12 cellular contexts compared by ENCODE assay signal in genomic region chr3:16140116-16140893, GRCh38. TPM values are rescaled to one million over a fixed set of nuclear protein-coding genes. Genes with fewer than 3 reads are reported as not detected.
DNase-seq lines count a peak whose midpoint lies in the region; ATAC-seq and TF ChIP-seq lines count a peak whose summit lies in the region.
"Had no signal": no experiment of that assay in that cellular context is flagged by ENCODE, and none has a peak within 500 bp of the region (broad histone marks: within the 10 kb centered on the region; RNA-seq: fewer than 3 reads in every experiment).

No MANE protein-coding gene starts in this region.

- ATAC-seq in HG02938 (IDR thresholded peaks at IDR 0.05; ENCODE audit: unreplicated experiment), result no peak
- ATAC-seq: natural killer cell treated with Interleukin-12 subunit alpha and Interleukin-12 subunit beta and Interleukin-15 and Interleukin-18, amount 100 ng/mL, for 72 hours had no signal

- in situ Hi-C loops in GM23248 (cut with MboI), result no loop called here

- no peaks in the 10 kb centered on the region for H4K20me1 ChIP-seq in GM23248 (ENCODE audit: insufficient read depth)
- H4K20me1 ChIP-seq in hepatocyte (ENCODE audit: insufficient read depth, poor library complexity, severe bottlenecking), result no peaks in the 10 kb centered on the region

- H2AFZ ChIP-seq in GM23248, result peak overlapping the region; percentile 68
- H2AFZ ChIP-seq in hepatocyte, result no peak overlapping the region

- H3K4me3 ChIP-seq in GM23248 (no peak overlapping the region), hepatocyte (no peak overlapping the region), stomach (no peak overlapping the region), H7 (ENCODE audit: insufficient read depth, low read depth, low read length) (no peak overlapping the region)

- H3K27ac ChIP-seq in GM23248 (peak overlapping the region; percentile 76), caudate nucleus (ENCODE audit: low read depth, low read length) (peak overlapping the region; percentile 50), hepatocyte (no peak overlapping the region), stomach (peak overlapping the region; percentile 9 to 77 (median 66))

- H3K9me3 ChIP-seq in GM23248 (ENCODE audit: low read depth), result no peaks in the 10 kb centered on the region
- no peaks in the 10 kb centered on the region for H3K9me3 ChIP-seq in hepatocyte (ENCODE audit: low read depth)
- H3K9me3 ChIP-seq in stomach, result peaks cover 0 to 19% (median 4%) of the 10 kb centered on the region in 4 donors

- DNase-seq in GM23248, result peak; percentile 76
- DNase-seq in caudate nucleus (lab: John Stamatoyannopoulos, UW), result peak in 2 of 61 donors; percentile 23 to 48
- DNase-seq in hepatocyte (ENCODE audit: low spot score), result peak; percentile 21
- no peak for DNase-seq in stomach
- no peak for DNase-seq in central memory CD4-positive, alpha-beta T cell
- no peak for DNase-seq in H7
- no peak for DNase-seq in NCI-H1930 (lab: John Stamatoyannopoulos, UW)
- DNase-seq: Calu3; effector CD8-positive, alpha-beta T cell; NCI-H510A had no signal

- no peak for TF ChIP-seq EP300 in stomach (IDR thresholded peaks at IDR 0.05)

- H3K36me3 ChIP-seq in GM23248 (ENCODE audit: low read depth) (no peaks in the 10 kb centered on the region), hepatocyte (replicated peaks; ENCODE audit: insufficient read depth, low read depth) (no peaks in the 10 kb centered on the region), stomach (no peaks in the 10 kb centered on the region), H7 (replicated peaks; ENCODE audit: control insufficient read depth, insufficient read depth, low read length) (no peaks in the 10 kb centered on the region)

- intact Hi-C loops in stomach (cut with DNase I; ENCODE audit: low total_unique reads), result no loop called here

- TF ChIP-seq POLR2A in stomach (IDR thresholded peaks at IDR 0.05), result no peak

- no peak for TF ChIP-seq CTCF in hepatocyte (IDR thresholded peaks at IDR 0.05; ENCODE audit: poor library complexity)
- TF ChIP-seq CTCF in stomach (IDR thresholded peaks at IDR 0.05), result no peak

- H3F3A ChIP-seq in GM23248 (ENCODE audit: insufficient read depth), result peaks cover 30% of the 10 kb centered on the region

- H3K79me2 ChIP-seq in GM23248 (ENCODE audit: insufficient read depth), result no peaks in the 10 kb centered on the region
- H3K79me2 ChIP-seq in hepatocyte, result no peaks in the 10 kb centered on the region

- WGBS in GM23248 (ENCODE audit: low coverage in 1 of 2, low lambda C conversion rate in 2 of 2, missing lambda C conversion rate in 2 of 2), 2 experiments, result 23 to 32% methylated on average over 6 of the region's 6 CpGs
- 77% methylated on average over 6 of the region's 6 CpGs for WGBS in hepatocyte (ENCODE audit: low lambda C conversion rate, missing lambda C conversion rate)
- 73 to 75% (median 75%) methylated on average over 6 of the region's 6 CpGs for WGBS in stomach, 5 donors

- H3K4me1 ChIP-seq in GM23248 (ENCODE audit: insufficient read depth) (peaks cover 32% of the 10 kb centered on the region), hepatocyte (ENCODE audit: insufficient read depth) (no peaks in the 10 kb centered on the region), stomach (no peaks in the 10 kb centered on the region)

- peak overlapping the region; percentile 54 for H3K9ac ChIP-seq in GM23248

- H3K4me2 ChIP-seq in GM23248 (ENCODE audit: unreplicated experiment) (peak overlapping the region; percentile 50), hepatocyte (no peak overlapping the region)

- no peaks in the 10 kb centered on the region for H3K27me3 ChIP-seq in GM23248 (replicated peaks; ENCODE audit: insufficient read depth)
- H3K27me3 ChIP-seq in hepatocyte, result no peaks in the 10 kb centered on the region
- H3K27me3 ChIP-seq in stomach, result no peaks in the 10 kb centered on the region
- peaks cover 44% of the 10 kb centered on the region; the same call in 1 of the 2 replicates for H3K27me3 ChIP-seq in H7 (ENCODE audit: control insufficient read depth, insufficient read depth, low read length)

- H3K9me2 ChIP-seq in GM23248 (ENCODE audit: insufficient read depth) (no peaks in the 10 kb centered on the region), hepatocyte (replicated peaks; ENCODE audit: insufficient read depth) (no peaks in the 10 kb centered on the region)

RNA-seq across cellular contexts. Expression of gene GALNT15, which starts 34.2 kb away (rescaled TPM):
- 11.7 and 12.9 TPM in 2 replicates for total RNA-seq in GM23248 (2014; rRNA removed; shearing (Covaris generic))
- 9.9 and 10.7 TPM in 2 replicates for polyA plus RNA-seq in GM23248 (2016; fragmentation: Nextera tagmentation; extraction: Ambion mirVana)
- 1.4 and 1.9 TPM in 2 replicates for total RNA-seq in hepatocyte
- 1.1 and 3.3 TPM in 2 replicates for polyA plus RNA-seq in hepatocyte
- 100 to 1,000 TPM in 1 of 5 donors, 10 to 100 TPM in 4; 16.5 to 133 (median 58.3) TPM for total RNA-seq in stomach
- polyA plus RNA-seq in stomach, result 1 to 10 TPM; 4.2 to 5.7 (median 4.6) TPM
- total RNA-seq in H7 (2014; rRNA removed; shearing (Covaris generic)), result 0.67 TPM in 1 of 2 replicates, not detected in the other
- total RNA-seq: Calu3; natural killer cell treated with Interleukin-12 subunit alpha and Interleukin-12 subunit beta and Interleukin-15 and Interleukin-18, amount 100 ng/mL, for 72 hours had no signal

Comparison
In these comparisons a context has a peak if more than half of its experiments do, and no peak if none do; other contexts are left out.
1. DNase-seq: peak in GM23248 (single experiment) and hepatocyte (single experiment); none in stomach (single experiment), central memory CD4-positive, alpha-beta T cell (single experiment), H7 (single experiment) and NCI-H1930 (0 of 2).